Comparison of ENCODE assay signal across 17 cellular contexts in the genomic region with DNA sequence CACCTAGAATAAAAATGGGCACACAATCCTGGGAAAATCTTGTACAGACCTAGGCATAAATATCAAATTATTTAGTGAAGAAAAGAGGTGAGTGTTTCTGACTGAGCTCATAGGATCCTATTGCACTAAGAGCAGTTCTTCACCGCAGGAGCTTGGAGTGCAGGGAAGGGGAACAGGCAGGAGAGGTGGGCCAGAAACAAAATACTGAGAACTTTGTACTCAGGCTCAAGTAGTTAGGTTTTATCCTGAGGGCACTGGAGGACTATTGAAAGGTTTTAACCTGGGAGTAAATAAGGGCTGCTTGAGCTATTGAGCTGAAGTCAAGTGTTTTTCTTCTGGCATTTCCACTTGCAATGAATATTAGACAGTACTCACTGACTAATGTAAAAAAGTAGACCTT. TPM values are rescaled to one million over a fixed set of nuclear protein-coding genes. Genes with fewer than 3 reads are reported as not detected.
"Had no signal": no experiment of that assay in that cellular context is flagged by ENCODE, and none has a peak within 500 bp of the region (broad histone marks: within the 10 kb centered on the region; RNA-seq: fewer than 3 reads in every experiment).

No MANE protein-coding gene starts in this region.

- H3K4me1 Mint-ChIP-seq: activated naive CD4-positive, alpha-beta T cell treated with anti-CD3 and anti-CD28 coated beads, Interleukin-2, amount 10 ng/mL, durations not matched to agents 7 days and 5 days; activated T-helper 17 cell treated with anti-CD3 and anti-CD28 coated beads, Interleukin-2, amount 50 U/mL, for 72 hours had no signal

- DNase-seq: activated CD4-positive, alpha-beta T cell treated with anti-CD3 and anti-CD28 coated beads for 4 hours; activated CD8-positive, alpha-beta memory T cell treated with anti-CD3 and anti-CD28 coated beads for 24 hours; activated naive CD4-positive, alpha-beta T cell treated with anti-CD3 and anti-CD28 coated beads, Interleukin-2, amount 10 ng/mL, durations not matched to agents 7 days and 5 days; caudate nucleus; effector CD4-positive, alpha-beta T cell; foreskin melanocyte; head of caudate nucleus; retina; stimulated activated CD4-positive, alpha-beta T cell treated with anti-CD3 and anti-CD28 coated beads, Interleukin-4, amount 100 ng/mL, for 4 hours; stomach; uterus had no signal

- H3K27ac Mint-ChIP-seq: activated naive CD4-positive, alpha-beta T cell treated with anti-CD3 and anti-CD28 coated beads, Interleukin-2, amount 10 ng/mL, durations not matched to agents 7 days and 5 days; activated T-helper 17 cell treated with anti-CD3 and anti-CD28 coated beads, Interleukin-2, amount 50 U/mL, for 72 hours; mesothelial cell of epicardium had no signal

- H3K27me3 Mint-ChIP-seq: activated naive CD4-positive, alpha-beta T cell treated with anti-CD3 and anti-CD28 coated beads, Interleukin-2, amount 10 ng/mL, durations not matched to agents 7 days and 5 days; activated T-helper 17 cell treated with anti-CD3 and anti-CD28 coated beads, Interleukin-2, amount 50 U/mL, for 72 hours had no signal

- H3K36me3 Mint-ChIP-seq: activated naive CD4-positive, alpha-beta T cell treated with anti-CD3 and anti-CD28 coated beads, Interleukin-2, amount 10 ng/mL, durations not matched to agents 7 days and 5 days; mesothelial cell of epicardium had no signal

- H3K27me3 ChIP-seq: stomach had no signal

- H3K4me1 ChIP-seq: stomach, uterus had no signal

- ATAC-seq: activated T-helper 17 cell treated with anti-CD3 and anti-CD28 coated beads, Interleukin-2, amount 50 U/mL, for 72 hours had no signal

- H3K9me3 Mint-ChIP-seq: activated naive CD4-positive, alpha-beta T cell treated with anti-CD3 and anti-CD28 coated beads, Interleukin-2, amount 10 ng/mL, durations not matched to agents 7 days and 5 days; activated T-helper 17 cell treated with anti-CD3 and anti-CD28 coated beads, Interleukin-2, amount 50 U/mL, for 72 hours; mesothelial cell of epicardium had no signal

- H3K9me3 ChIP-seq: stomach, uterus had no signal

- H3K27ac ChIP-seq: coronary artery, skin epidermis, stomach, uterus, VCaP had no signal

- H3K4me3 Mint-ChIP-seq: activated naive CD4-positive, alpha-beta T cell treated with anti-CD3 and anti-CD28 coated beads, Interleukin-2, amount 10 ng/mL, durations not matched to agents 7 days and 5 days; activated T-helper 17 cell treated with anti-CD3 and anti-CD28 coated beads, Interleukin-2, amount 50 U/mL, for 72 hours; mesothelial cell of epicardium had no signal

RNA-seq across cellular contexts. Expression of a gene that starts 12.2 kb away (rescaled TPM):
- total RNA-seq: activated T-helper 17 cell treated with anti-CD3 and anti-CD28 coated beads, Interleukin-2, amount 50 U/mL, for 72 hours; liver had no signal
